ENCODE assay signal across 1 cellular context in genomic region chr11:75350743-75351540, GRCh38.
TF ChIP-seq lines count a peak whose summit lies in the region.

No MANE protein-coding gene starts in this region.

TF ChIP-seq in K562, 482 proteins besides CTCF, POLR2A, EP300 and RAD21 (continued from another document and continues in another):
- TF ChIP-seq, protein P1, sequence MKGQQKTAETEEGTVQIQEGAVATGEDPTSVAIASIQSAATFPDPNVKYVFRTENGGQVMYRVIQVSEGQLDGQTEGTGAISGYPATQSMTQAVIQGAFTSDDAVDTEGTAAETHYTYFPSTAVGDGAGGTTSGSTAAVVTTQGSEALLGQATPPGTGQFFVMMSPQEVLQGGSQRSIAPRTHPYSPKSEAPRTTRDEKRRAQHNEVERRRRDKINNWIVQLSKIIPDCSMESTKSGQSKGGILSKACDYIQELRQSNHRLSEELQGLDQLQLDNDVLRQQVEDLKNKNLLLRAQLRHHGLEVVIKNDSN (CRISPR knock-in tag; IDR thresholded peaks at IDR 0.05): 0 out of 2 replicates have a peak, but pooled peaks have one; percentile 32
- TF ChIP-seq PTRF (tag; IDR thresholded peaks at IDR 0.05): no peak
- peak; percentile 22; the same call in 1 of the 2 replicates for TF ChIP-seq PKNOX1 (IDR thresholded peaks at IDR 0.05)
- TF ChIP-seq ZNF407 (IDR thresholded peaks at IDR 0.05; ENCODE audit: low read depth): 0 out of 2 replicates have a peak, but pooled peaks have one; percentile 33
- 0 out of 4 replicates have a peak, but pooled peaks of 1 of the 2 experiments have one; percentile 18 for TF ChIP-seq TRIM24 (IDR thresholded peaks at IDR 0.05)
- TF ChIP-seq, protein P2, sequence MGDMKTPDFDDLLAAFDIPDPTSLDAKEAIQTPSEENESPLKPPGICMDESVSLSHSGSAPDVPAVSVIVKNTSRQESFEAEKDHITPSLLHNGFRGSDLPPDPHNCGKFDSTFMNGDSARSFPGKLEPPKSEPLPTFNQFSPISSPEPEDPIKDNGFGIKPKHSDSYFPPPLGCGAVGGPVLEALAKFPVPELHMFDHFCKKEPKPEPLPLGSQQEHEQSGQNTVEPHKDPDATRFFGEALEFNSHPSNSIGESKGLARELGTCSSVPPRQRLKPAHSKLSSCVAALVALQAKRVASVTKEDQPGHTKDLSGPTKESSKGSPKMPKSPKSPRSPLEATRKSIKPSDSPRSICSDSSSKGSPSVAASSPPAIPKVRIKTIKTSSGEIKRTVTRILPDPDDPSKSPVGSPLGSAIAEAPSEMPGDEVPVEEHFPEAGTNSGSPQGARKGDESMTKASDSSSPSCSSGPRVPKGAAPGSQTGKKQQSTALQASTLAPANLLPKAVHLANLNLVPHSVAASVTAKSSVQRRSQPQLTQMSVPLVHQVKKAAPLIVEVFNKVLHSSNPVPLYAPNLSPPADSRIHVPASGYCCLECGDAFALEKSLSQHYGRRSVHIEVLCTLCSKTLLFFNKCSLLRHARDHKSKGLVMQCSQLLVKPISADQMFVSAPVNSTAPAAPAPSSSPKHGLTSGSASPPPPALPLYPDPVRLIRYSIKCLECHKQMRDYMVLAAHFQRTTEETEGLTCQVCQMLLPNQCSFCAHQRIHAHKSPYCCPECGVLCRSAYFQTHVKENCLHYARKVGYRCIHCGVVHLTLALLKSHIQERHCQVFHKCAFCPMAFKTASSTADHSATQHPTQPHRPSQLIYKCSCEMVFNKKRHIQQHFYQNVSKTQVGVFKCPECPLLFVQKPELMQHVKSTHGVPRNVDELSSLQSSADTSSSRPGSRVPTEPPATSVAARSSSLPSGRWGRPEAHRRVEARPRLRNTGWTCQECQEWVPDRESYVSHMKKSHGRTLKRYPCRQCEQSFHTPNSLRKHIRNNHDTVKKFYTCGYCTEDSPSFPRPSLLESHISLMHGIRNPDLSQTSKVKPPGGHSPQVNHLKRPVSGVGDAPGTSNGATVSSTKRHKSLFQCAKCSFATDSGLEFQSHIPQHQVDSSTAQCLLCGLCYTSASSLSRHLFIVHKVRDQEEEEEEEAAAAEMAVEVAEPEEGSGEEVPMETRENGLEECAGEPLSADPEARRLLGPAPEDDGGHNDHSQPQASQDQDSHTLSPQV (IDR thresholded peaks at IDR 0.05): peak; percentile 72
- TF ChIP-seq, protein P3, sequence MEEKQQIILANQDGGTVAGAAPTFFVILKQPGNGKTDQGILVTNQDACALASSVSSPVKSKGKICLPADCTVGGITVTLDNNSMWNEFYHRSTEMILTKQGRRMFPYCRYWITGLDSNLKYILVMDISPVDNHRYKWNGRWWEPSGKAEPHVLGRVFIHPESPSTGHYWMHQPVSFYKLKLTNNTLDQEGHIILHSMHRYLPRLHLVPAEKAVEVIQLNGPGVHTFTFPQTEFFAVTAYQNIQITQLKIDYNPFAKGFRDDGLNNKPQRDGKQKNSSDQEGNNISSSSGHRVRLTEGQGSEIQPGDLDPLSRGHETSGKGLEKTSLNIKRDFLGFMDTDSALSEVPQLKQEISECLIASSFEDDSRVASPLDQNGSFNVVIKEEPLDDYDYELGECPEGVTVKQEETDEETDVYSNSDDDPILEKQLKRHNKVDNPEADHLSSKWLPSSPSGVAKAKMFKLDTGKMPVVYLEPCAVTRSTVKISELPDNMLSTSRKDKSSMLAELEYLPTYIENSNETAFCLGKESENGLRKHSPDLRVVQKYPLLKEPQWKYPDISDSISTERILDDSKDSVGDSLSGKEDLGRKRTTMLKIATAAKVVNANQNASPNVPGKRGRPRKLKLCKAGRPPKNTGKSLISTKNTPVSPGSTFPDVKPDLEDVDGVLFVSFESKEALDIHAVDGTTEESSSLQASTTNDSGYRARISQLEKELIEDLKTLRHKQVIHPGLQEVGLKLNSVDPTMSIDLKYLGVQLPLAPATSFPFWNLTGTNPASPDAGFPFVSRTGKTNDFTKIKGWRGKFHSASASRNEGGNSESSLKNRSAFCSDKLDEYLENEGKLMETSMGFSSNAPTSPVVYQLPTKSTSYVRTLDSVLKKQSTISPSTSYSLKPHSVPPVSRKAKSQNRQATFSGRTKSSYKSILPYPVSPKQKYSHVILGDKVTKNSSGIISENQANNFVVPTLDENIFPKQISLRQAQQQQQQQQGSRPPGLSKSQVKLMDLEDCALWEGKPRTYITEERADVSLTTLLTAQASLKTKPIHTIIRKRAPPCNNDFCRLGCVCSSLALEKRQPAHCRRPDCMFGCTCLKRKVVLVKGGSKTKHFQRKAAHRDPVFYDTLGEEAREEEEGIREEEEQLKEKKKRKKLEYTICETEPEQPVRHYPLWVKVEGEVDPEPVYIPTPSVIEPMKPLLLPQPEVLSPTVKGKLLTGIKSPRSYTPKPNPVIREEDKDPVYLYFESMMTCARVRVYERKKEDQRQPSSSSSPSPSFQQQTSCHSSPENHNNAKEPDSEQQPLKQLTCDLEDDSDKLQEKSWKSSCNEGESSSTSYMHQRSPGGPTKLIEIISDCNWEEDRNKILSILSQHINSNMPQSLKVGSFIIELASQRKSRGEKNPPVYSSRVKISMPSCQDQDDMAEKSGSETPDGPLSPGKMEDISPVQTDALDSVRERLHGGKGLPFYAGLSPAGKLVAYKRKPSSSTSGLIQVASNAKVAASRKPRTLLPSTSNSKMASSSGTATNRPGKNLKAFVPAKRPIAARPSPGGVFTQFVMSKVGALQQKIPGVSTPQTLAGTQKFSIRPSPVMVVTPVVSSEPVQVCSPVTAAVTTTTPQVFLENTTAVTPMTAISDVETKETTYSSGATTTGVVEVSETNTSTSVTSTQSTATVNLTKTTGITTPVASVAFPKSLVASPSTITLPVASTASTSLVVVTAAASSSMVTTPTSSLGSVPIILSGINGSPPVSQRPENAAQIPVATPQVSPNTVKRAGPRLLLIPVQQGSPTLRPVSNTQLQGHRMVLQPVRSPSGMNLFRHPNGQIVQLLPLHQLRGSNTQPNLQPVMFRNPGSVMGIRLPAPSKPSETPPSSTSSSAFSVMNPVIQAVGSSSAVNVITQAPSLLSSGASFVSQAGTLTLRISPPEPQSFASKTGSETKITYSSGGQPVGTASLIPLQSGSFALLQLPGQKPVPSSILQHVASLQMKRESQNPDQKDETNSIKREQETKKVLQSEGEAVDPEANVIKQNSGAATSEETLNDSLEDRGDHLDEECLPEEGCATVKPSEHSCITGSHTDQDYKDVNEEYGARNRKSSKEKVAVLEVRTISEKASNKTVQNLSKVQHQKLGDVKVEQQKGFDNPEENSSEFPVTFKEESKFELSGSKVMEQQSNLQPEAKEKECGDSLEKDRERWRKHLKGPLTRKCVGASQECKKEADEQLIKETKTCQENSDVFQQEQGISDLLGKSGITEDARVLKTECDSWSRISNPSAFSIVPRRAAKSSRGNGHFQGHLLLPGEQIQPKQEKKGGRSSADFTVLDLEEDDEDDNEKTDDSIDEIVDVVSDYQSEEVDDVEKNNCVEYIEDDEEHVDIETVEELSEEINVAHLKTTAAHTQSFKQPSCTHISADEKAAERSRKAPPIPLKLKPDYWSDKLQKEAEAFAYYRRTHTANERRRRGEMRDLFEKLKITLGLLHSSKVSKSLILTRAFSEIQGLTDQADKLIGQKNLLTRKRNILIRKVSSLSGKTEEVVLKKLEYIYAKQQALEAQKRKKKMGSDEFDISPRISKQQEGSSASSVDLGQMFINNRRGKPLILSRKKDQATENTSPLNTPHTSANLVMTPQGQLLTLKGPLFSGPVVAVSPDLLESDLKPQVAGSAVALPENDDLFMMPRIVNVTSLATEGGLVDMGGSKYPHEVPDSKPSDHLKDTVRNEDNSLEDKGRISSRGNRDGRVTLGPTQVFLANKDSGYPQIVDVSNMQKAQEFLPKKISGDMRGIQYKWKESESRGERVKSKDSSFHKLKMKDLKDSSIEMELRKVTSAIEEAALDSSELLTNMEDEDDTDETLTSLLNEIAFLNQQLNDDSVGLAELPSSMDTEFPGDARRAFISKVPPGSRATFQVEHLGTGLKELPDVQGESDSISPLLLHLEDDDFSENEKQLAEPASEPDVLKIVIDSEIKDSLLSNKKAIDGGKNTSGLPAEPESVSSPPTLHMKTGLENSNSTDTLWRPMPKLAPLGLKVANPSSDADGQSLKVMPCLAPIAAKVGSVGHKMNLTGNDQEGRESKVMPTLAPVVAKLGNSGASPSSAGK (IDR thresholded peaks at IDR 0.05): peak; percentile 79
- TF ChIP-seq TEAD4 (IDR thresholded peaks at IDR 0.05; ENCODE audit: low read length): no peak
- 0 out of 2 replicates have a peak, but pooled peaks have one; percentile 11 for TF ChIP-seq TEAD4 (CRISPR knock-in tag; IDR thresholded peaks at IDR 0.05; ENCODE audit: borderline replicate concordance)
- no peak for TF ChIP-seq DDX20 (tag; IDR thresholded peaks at IDR 0.05; ENCODE audit: low read depth)
- TF ChIP-seq, protein P4, sequence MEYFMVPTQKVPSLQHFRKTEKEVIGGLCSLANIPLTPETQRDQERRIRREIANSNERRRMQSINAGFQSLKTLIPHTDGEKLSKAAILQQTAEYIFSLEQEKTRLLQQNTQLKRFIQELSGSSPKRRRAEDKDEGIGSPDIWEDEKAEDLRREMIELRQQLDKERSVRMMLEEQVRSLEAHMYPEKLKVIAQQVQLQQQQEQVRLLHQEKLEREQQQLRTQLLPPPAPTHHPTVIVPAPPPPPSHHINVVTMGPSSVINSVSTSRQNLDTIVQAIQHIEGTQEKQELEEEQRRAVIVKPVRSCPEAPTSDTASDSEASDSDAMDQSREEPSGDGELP (CRISPR knock-in tag; IDR thresholded peaks at IDR 0.05; ENCODE audit: borderline replicate concordance): peak; percentile 18; the same call in 1 of the 2 replicates
- TF ChIP-seq TAF15 (IDR thresholded peaks at IDR 0.05; ENCODE audit: low read depth, low read length): no peak
- peak; percentile 11 for TF ChIP-seq NEUROD1 (IDR thresholded peaks at IDR 0.05; ENCODE audit: borderline replicate concordance, low read depth, low read length, partially characterized antibody)
- TF ChIP-seq BHLHE40 (IDR thresholded peaks at IDR 0.05; ENCODE audit: low read length): peak; percentile 48; the same call in 1 of the 2 replicates
- TF ChIP-seq MYC (IDR thresholded peaks at IDR 0.05; ENCODE audit: low read depth, low read length): peak; percentile 63; the same call in 1 of the 2 replicates
- TF ChIP-seq MYC (CRISPR knock-in tag; IDR thresholded peaks at IDR 0.05; ENCODE audit: borderline replicate concordance, low read depth): peak; percentile 56; the same call in 1 of the 2 replicates
- 0 out of 2 replicates have a peak, but pooled peaks have one; percentile 53 for TF ChIP-seq GATAD2A (IDR thresholded peaks at IDR 0.05)
- TF ChIP-seq, protein P5, sequence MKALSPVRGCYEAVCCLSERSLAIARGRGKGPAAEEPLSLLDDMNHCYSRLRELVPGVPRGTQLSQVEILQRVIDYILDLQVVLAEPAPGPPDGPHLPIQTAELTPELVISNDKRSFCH (CRISPR knock-in tag; IDR thresholded peaks at IDR 0.05): no peak
- TF ChIP-seq, protein P5 (tag; IDR thresholded peaks at IDR 0.05): peak; percentile 20; the same call in 1 of the 2 replicates
- peak; percentile 41 for TF ChIP-seq FOXP1 (CRISPR knock-in tag; IDR thresholded peaks at IDR 0.05)
- TF ChIP-seq RBFOX2 (IDR thresholded peaks at IDR 0.05; ENCODE audit: low read depth, low read length): peak; percentile 59; the same call in 1 of the 2 replicates
- 0 out of 2 replicates have a peak, but pooled peaks have one; percentile 16 for TF ChIP-seq ELF4 (CRISPR knock-in tag; IDR thresholded peaks at IDR 0.05)
- no peak for TF ChIP-seq HDAC3 (IDR thresholded peaks at IDR 0.05; ENCODE audit: borderline replicate concordance, partially characterized antibody)
